9 cellular contexts compared by ENCODE assay signal in the genomic region with DNA sequence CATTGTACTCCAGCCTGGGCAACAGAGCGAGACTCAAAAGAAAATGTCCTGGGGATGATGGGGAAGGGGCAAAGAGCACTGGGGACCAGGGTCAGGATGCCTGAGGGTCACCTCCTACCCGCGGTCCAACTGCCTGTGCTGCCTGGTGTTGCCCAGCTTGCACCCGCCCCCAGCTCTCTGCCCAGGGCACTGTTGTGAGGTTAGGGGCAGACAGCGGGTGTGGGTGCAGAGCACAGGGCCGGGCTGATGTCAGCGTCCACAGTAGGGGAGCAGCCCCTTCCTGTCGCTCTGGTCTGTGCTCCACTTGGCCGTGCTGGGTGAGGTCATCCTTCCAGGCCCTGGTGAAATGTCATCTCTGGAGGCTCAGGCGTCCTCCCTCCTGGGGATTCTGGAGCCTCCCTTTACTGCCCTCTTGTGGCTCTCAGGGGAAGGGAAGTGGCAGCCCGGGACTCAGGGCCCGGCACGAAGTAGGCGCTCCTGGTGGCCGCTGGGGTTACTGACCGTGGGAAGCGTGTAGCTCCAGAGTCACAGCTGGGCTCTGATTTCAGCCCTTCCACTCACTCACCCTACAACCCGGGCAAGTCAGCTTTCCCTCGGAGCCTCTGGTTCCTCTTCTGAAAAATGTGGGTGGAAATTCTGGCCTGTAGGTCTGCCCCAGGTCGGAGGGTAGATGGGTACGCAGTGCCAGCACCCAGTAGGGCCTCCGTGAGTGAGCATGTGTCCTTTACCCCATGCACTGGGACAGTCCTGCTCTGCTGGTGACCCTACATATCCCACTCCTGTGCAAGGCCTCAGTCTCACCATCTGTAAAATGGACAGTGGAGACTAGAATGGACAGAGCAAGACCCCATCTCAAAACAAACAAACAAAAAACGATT. TPM values are rescaled to one million over a fixed set of nuclear protein-coding genes. Genes with fewer than 3 reads are reported as not detected.
A peak's percentile ranks its signal among the peaks of the same experiment; 100 is the strongest.
DNase-seq lines count a peak whose midpoint lies in the region; ATAC-seq, FAIRE-seq and TF ChIP-seq lines count a peak whose summit lies in the region.
"Had no signal": no experiment of that assay in that cellular context is flagged by ENCODE, and none has a peak within 500 bp of the region (broad histone marks: within the 10 kb centered on the region; RNA-seq: fewer than 3 reads in every experiment).

No MANE protein-coding gene starts in this region.

- H3K9ac ChIP-seq in PC-3 (ENCODE audit: low read length): no peak overlapping the region

- H3K4me3 Mint-ChIP-seq in CD4-positive, CD25-positive, alpha-beta regulatory T cell: peak overlapping the region; percentile 30 to 80 (median 60)
- H3K4me3 Mint-ChIP-seq in activated T-cell treated with anti-CD3 and anti-CD28 coated beads, Interleukin-2, amount 50 U/mL, for 24 hours: peak overlapping the region; percentile 59
- no peak overlapping the region for H3K4me3 Mint-ChIP-seq in nephron
- peak overlapping the region; percentile 65 for H3K4me3 Mint-ChIP-seq in stimulated activated naive CD8-positive, alpha-beta T cell treated with anti-CD3 and anti-CD28 coated beads, Interleukin-15, Interleukin-2, amounts not matched to agents 100 ng/mL and 50 ng/mL, for 24 hours

- H3K27ac Mint-ChIP-seq in CD4-positive, CD25-positive, alpha-beta regulatory T cell: peak overlapping the region in 2 of 3 donors; percentile 89 to 90
- H3K27ac Mint-ChIP-seq in activated T-cell treated with anti-CD3 and anti-CD28 coated beads, Interleukin-2, amount 50 U/mL, for 24 hours: peak overlapping the region; percentile 87
- peak overlapping the region in 2 of 3 experiments; percentile 51 to 76 for H3K27ac Mint-ChIP-seq in nephron
- peak overlapping the region; percentile 89 for H3K27ac Mint-ChIP-seq in stimulated activated naive CD8-positive, alpha-beta T cell treated with anti-CD3 and anti-CD28 coated beads, Interleukin-15, Interleukin-2, amounts not matched to agents 100 ng/mL and 50 ng/mL, for 24 hours

- H3K9me3 Mint-ChIP-seq in CD4-positive, CD25-positive, alpha-beta regulatory T cell: no peaks in the 10 kb centered on the region
- H3K9me3 Mint-ChIP-seq in activated T-cell treated with anti-CD3 and anti-CD28 coated beads, Interleukin-2, amount 50 U/mL, for 24 hours: no peaks in the 10 kb centered on the region
- H3K9me3 Mint-ChIP-seq in nephron: no peaks in the 10 kb centered on the region
- H3K9me3 Mint-ChIP-seq in stimulated activated naive CD8-positive, alpha-beta T cell treated with anti-CD3 and anti-CD28 coated beads, Interleukin-15, Interleukin-2, amounts not matched to agents 100 ng/mL and 50 ng/mL, for 24 hours: no peaks in the 10 kb centered on the region

- H3K4me3 ChIP-seq in CD4-positive, CD25-positive, alpha-beta regulatory T cell (ENCODE audit: low read depth, low read length): peak overlapping the region; percentile 51
- H3K4me3 ChIP-seq in PC-3 (ENCODE audit: low read length) (no peak overlapping the region), esophagus muscularis mucosa (no peak overlapping the region)

- peak overlapping the region; percentile 69 for H3K4me2 ChIP-seq in PC-3 (ENCODE audit: low read length)

- H2AFZ ChIP-seq in PC-3 (ENCODE audit: low read length): peak overlapping the region; percentile 60; the same call in 1 of the 2 replicates

- 39% methylated on average over 9 of the region's 23 CpGs for WGBS in esophagus muscularis mucosa

- TF ChIP-seq CTCF in PC-3 (conservative IDR thresholded peaks at IDR 0.05; ENCODE audit: low read depth, low read length) (peak; percentile 91), esophagus muscularis mucosa (IDR thresholded peaks at IDR 0.05) (peak; percentile 76 to 93 (median 84)), nephron (IDR thresholded peaks at IDR 0.05; ENCODE audit: unreplicated experiment in 3 of 3) (peak; percentile 90 to 98 (median 97))

- POLR2A ChIA-PET in PC-3 (lab: Charles Lee; ENCODE audit: unreplicated experiment): no interaction called here

- H3K9me2 ChIP-seq in PC-3 (replicated peaks; ENCODE audit: low read length): no peaks in the 10 kb centered on the region

- no peak for TF ChIP-seq POLR2A in esophagus muscularis mucosa (IDR thresholded peaks at IDR 0.05; ENCODE audit: low read depth)

- peak; percentile 75 to 91 (median 84) for DNase-seq in CD4-positive, CD25-positive, alpha-beta regulatory T cell
- DNase-seq in HTR-8/SVneo (ENCODE audit: insufficient read length, low spot score) (peak; percentile 88), PC-3 (peak; percentile 90), esophagus muscularis mucosa (ENCODE audit: extremely low spot score) (no peak)
- peak; percentile 86 for DNase-seq in activated T-cell treated with anti-CD3 and anti-CD28 coated beads, Interleukin-2, amount 50 U/mL, for 24 hours

- H3K27me3 Mint-ChIP-seq in CD4-positive, CD25-positive, alpha-beta regulatory T cell: no peaks in the 10 kb centered on the region
- no peaks in the 10 kb centered on the region for H3K27me3 Mint-ChIP-seq in activated T-cell treated with anti-CD3 and anti-CD28 coated beads, Interleukin-2, amount 50 U/mL, for 24 hours
- peaks cover 4% of the 10 kb centered on the region for H3K27me3 Mint-ChIP-seq in nephron (ENCODE audit: low read depth)
- H3K27me3 Mint-ChIP-seq in stimulated activated naive CD8-positive, alpha-beta T cell treated with anti-CD3 and anti-CD28 coated beads, Interleukin-15, Interleukin-2, amounts not matched to agents 100 ng/mL and 50 ng/mL, for 24 hours: no peaks in the 10 kb centered on the region

- CTCF ChIA-PET in PC-3 (lab: Charles Lee): interaction anchor here (0.6 to 0.9 kb wide), 5 partner anchors 9 to 771 kb away, joined by 3 to 5 read pairs (median 3); no protein-coding TSS in a partner anchor

- no peaks in the 10 kb centered on the region for H3F3A ChIP-seq in PC-3 (ENCODE audit: low read length, unreplicated experiment)

- no peaks in the 10 kb centered on the region for H3K79me2 ChIP-seq in PC-3 (ENCODE audit: low read length)

- H3K36me3 Mint-ChIP-seq in CD4-positive, CD25-positive, alpha-beta regulatory T cell: peaks cover 11% of the 10 kb centered on the region
- H3K36me3 Mint-ChIP-seq in activated T-cell treated with anti-CD3 and anti-CD28 coated beads, Interleukin-2, amount 50 U/mL, for 24 hours (ENCODE audit: low read depth): no peaks in the 10 kb centered on the region
- no peaks in the 10 kb centered on the region for H3K36me3 Mint-ChIP-seq in nephron (ENCODE audit: low read depth)
- H3K36me3 Mint-ChIP-seq in stimulated activated naive CD8-positive, alpha-beta T cell treated with anti-CD3 and anti-CD28 coated beads, Interleukin-15, Interleukin-2, amounts not matched to agents 100 ng/mL and 50 ng/mL, for 24 hours (ENCODE audit: low read depth): no peaks in the 10 kb centered on the region

- no peaks in the 10 kb centered on the region for H3K36me3 ChIP-seq in CD4-positive, CD25-positive, alpha-beta regulatory T cell (ENCODE audit: control insufficient read depth, insufficient read depth, low read length)
- no peaks in the 10 kb centered on the region; the same call in 1 of the 2 replicates for H3K36me3 ChIP-seq in PC-3 (ENCODE audit: low read depth, low read length)
- no peaks in the 10 kb centered on the region for H3K36me3 ChIP-seq in esophagus muscularis mucosa

- no peaks in the 10 kb centered on the region for H3K27me3 ChIP-seq in CD4-positive, CD25-positive, alpha-beta regulatory T cell (ENCODE audit: control insufficient read depth, insufficient read depth, low read length)
- no peaks in the 10 kb centered on the region for H3K27me3 ChIP-seq in PC-3 (ENCODE audit: low read length)
- H3K27me3 ChIP-seq in esophagus muscularis mucosa: peaks cover 0 to 24% (median 0%) of the 10 kb centered on the region in 4 donors

- no peak for TF ChIP-seq EP300 in esophagus muscularis mucosa (IDR thresholded peaks at IDR 0.05)

- no peaks in the 10 kb centered on the region for H4K20me1 ChIP-seq in PC-3 (ENCODE audit: low read length)

- no peaks in the 10 kb centered on the region for H3K9me3 ChIP-seq in CD4-positive, CD25-positive, alpha-beta regulatory T cell (ENCODE audit: control insufficient read depth in 2 of 2, low read length in 2 of 2)
- H3K9me3 ChIP-seq in PC-3 (ENCODE audit: low read length) (no peaks in the 10 kb centered on the region), esophagus muscularis mucosa (no peaks in the 10 kb centered on the region)

- peak; percentile 67 for FAIRE-seq in HTR-8/SVneo (lab: Jason Lieb, UNC)
- FAIRE-seq: colon had no signal

- peaks cover 5 to 65% (median 33%) of the 10 kb centered on the region in 4 donors for H3K4me1 Mint-ChIP-seq in CD4-positive, CD25-positive, alpha-beta regulatory T cell
- peaks cover 52% of the 10 kb centered on the region for H3K4me1 Mint-ChIP-seq in activated T-cell treated with anti-CD3 and anti-CD28 coated beads, Interleukin-2, amount 50 U/mL, for 24 hours (ENCODE audit: low read depth)
- H3K4me1 Mint-ChIP-seq in nephron: peaks cover 25% of the 10 kb centered on the region
- H3K4me1 Mint-ChIP-seq in stimulated activated naive CD8-positive, alpha-beta T cell treated with anti-CD3 and anti-CD28 coated beads, Interleukin-15, Interleukin-2, amounts not matched to agents 100 ng/mL and 50 ng/mL, for 24 hours (ENCODE audit: low read depth): peaks cover 62% of the 10 kb centered on the region

- no peak overlapping the region for H3K27ac ChIP-seq in CD4-positive, CD25-positive, alpha-beta regulatory T cell (ENCODE audit: insufficient read depth, low read length, poor library complexity, severe bottlenecking)
- H3K27ac ChIP-seq in PC-3 (ENCODE audit: low read length) (no peak overlapping the region), esophagus muscularis mucosa (replicated peaks in 1 of 4) (no peak overlapping the region)

- ATAC-seq in CD4-positive, CD25-positive, alpha-beta regulatory T cell (ENCODE audit: low read depth in 2 of 2): peak; percentile 88 to 89
- ATAC-seq in GM19438 (IDR thresholded peaks at IDR 0.05; ENCODE audit: low read depth, unreplicated experiment) (peak; percentile 46), PC-3 (peak; percentile 93)

- BruUV-seq in PC-3 (replicated peaks; lab: Mats Ljungman, UMichigan): no TSS peak

- intact Hi-C loops in PC-3 (cut with micrococcal nuclease): no loop called here
- intact Hi-C loops in esophagus muscularis mucosa (cut with DNase I): no loop called here

- H3K4me1 ChIP-seq in CD4-positive, CD25-positive, alpha-beta regulatory T cell (ENCODE audit: control insufficient read depth, insufficient read depth, low read length, poor library complexity, severe bottlenecking): peaks cover 55% of the 10 kb centered on the region
- H3K4me1 ChIP-seq in PC-3 (ENCODE audit: insufficient read depth, low read length): peaks cover 5% of the 10 kb centered on the region
- peaks cover 4 to 17% (median 13%) of the 10 kb centered on the region in 4 donors for H3K4me1 ChIP-seq in esophagus muscularis mucosa

RNA-seq across cellular contexts. Expression of a gene that starts 17.3 kb away (rescaled TPM):
- 44.4 TPM for total RNA-seq in CD4-positive, CD25-positive, alpha-beta regulatory T cell
- polyA plus RNA-seq in CD4-positive, CD25-positive, alpha-beta regulatory T cell: 10 to 100 TPM; 29.2 to 37.6 (median 33.3) TPM
- total RNA-seq in PC-3 (2014; rRNA removed): 14.5 and 21.8 TPM in 2 replicates
- 10 to 100 TPM in 2 of 4 donors, 1 to 10 TPM in 2; 5.6 to 16.6 (median 11.4) TPM for total RNA-seq in esophagus muscularis mucosa

Comparison
In these comparisons a context has a peak if more than half of its experiments do, and no peak if none do; other contexts are left out.
1. H3K4me3 Mint-ChIP-seq: peak in CD4-positive, CD25-positive, alpha-beta regulatory T cell (4 of 4), activated T-cell treated with anti-CD3 and anti-CD28 coated beads, Interleukin-2, amount 50 U/mL, for 24 hours (single experiment) and stimulated activated naive CD8-positive, alpha-beta T cell treated with anti-CD3 and anti-CD28 coated beads, Interleukin-15, Interleukin-2, amounts not matched to agents 100 ng/mL and 50 ng/mL, for 24 hours (single experiment); none in nephron (0 of 3).
2. Peak in every context shown above with its lines, with median percentiles within 50 percentile points of each other: ATAC-seq, H3K27ac Mint-ChIP-seq and CTCF ChIP-seq.